12 cellular contexts compared by ENCODE assay signal in the genomic region with DNA sequence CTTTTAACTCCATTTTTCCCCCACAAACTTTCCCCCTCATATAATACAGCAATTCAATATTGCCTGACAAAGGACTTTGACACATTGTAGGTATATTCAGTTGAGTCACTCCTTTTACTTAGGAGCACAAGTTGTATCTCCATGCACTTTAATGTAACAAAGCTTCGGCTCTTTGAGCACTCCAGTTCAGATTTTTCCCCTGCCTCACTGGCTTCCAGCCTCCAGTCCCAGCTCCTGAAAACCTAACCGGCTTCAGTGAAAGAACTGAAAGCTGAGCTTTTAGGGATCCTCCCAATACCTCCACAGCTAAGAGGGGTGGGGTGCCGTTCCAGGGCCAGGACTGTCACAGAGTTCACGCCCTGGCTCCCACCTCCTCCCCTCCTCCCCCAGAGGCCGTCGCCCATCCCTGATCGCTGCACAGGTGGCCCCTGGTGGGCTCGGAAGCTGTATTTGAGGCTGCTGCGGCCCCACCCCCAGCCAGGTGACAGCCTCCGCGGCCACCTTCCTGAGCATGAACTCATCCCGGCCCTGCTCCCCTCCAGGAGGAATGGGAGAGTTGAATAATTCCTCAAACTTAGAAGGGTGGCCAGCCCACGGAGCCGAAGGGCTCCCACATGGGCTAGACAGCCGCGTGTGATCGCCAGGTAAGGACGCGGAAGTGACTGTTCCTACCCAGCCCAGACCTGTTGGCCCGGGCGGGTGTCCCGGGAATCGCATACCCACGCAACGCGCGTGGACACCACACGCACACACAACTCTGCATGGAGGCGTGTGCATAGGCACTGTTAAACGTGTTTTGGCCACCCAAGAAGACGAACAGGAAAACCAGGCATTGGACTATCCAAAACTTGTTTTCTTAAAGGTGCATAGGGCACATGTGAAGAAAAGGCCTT. TPM values are rescaled to one million over a fixed set of nuclear protein-coding genes. Genes with fewer than 3 reads are reported as not detected.
A peak's percentile ranks its signal among the peaks of the same experiment; 100 is the strongest.
DNase-seq lines count a peak whose midpoint lies in the region; ATAC-seq lines count a peak whose summit lies in the region.
"Had no signal": no experiment of that assay in that cellular context is flagged by ENCODE, and none has a peak within 500 bp of the region (broad histone marks: within the 10 kb centered on the region; RNA-seq: fewer than 3 reads in every experiment).

No MANE protein-coding gene starts in this region.

- POLR2A ChIA-PET in naive thymus-derived CD8-positive, alpha-beta T cell (lab: Charles Lee): no interaction called here

- peaks cover 24% of the 10 kb centered on the region for H3K27me3 ChIP-seq in CD4-positive, CD25-positive, alpha-beta regulatory T cell (ENCODE audit: control insufficient read depth, insufficient read depth, low read length)
- H3K27me3 ChIP-seq in HUES48 (ENCODE audit: control insufficient read depth, insufficient read depth, low read length) (peaks cover 61% of the 10 kb centered on the region), endocrine pancreas (ENCODE audit: control insufficient read depth, insufficient read depth, low read length) (no peaks in the 10 kb centered on the region)

- no peaks in the 10 kb centered on the region for H3K36me3 Mint-ChIP-seq in CD4-positive, CD25-positive, alpha-beta regulatory T cell
- peaks cover 0 to 8% (median 3%) of the 10 kb centered on the region in 3 donors for H3K36me3 Mint-ChIP-seq in naive thymus-derived CD8-positive, alpha-beta T cell

- no peak overlapping the region for H3K4me3 ChIP-seq in CD4-positive, CD25-positive, alpha-beta regulatory T cell (ENCODE audit: low read depth, low read length)
- H3K4me3 ChIP-seq in HUES48 (ENCODE audit: low read depth, low read length) (peak overlapping the region; percentile 75), endocrine pancreas (ENCODE audit: control insufficient read depth, insufficient read depth, low read length) (peak overlapping the region; percentile 62)

- H3K9me3 ChIP-seq in CD4-positive, CD25-positive, alpha-beta regulatory T cell (ENCODE audit: control insufficient read depth in 2 of 2, low read length in 2 of 2): no peaks in the 10 kb centered on the region
- H3K9me3 ChIP-seq in HUES48 (ENCODE audit: control insufficient read depth, insufficient read depth, low read length) (no peaks in the 10 kb centered on the region), endocrine pancreas (ENCODE audit: control insufficient read depth, low read length) (no peaks in the 10 kb centered on the region)

- no peaks in the 10 kb centered on the region for H3K4me1 ChIP-seq in CD4-positive, CD25-positive, alpha-beta regulatory T cell (ENCODE audit: control insufficient read depth, insufficient read depth, low read length, poor library complexity, severe bottlenecking)
- H3K4me1 ChIP-seq in HUES48 (ENCODE audit: control insufficient read depth, insufficient read depth, low read length) (0 out of 2 replicates have a peak, but pooled peaks cover 5% of the 10 kb centered on the region), endocrine pancreas (ENCODE audit: control insufficient read depth, insufficient read depth, low read length) (no peaks in the 10 kb centered on the region)

- DNase-seq in CD4-positive, CD25-positive, alpha-beta regulatory T cell: no peak
- no peak for DNase-seq in naive thymus-derived CD8-positive, alpha-beta T cell
- no peak for DNase-seq in germinal center (ENCODE audit: low spot score)
- no peak for DNase-seq in NCI-H510A treated with DMSO at 0.1 percent for 48 hours (lab: John Stamatoyannopoulos, UW)
- DNase-seq in activated CD8-positive, alpha-beta memory T cell treated with anti-CD3 and anti-CD28 coated beads for 24 hours: no peak
- DNase-seq: C1 segment of cervical spinal cord, hippocampal formation had no signal

- peaks cover 62% of the 10 kb centered on the region for H3K27me3 Mint-ChIP-seq in CD4-positive, CD25-positive, alpha-beta regulatory T cell
- peaks cover 36 to 85% (median 64%) of the 10 kb centered on the region in 5 donors for H3K27me3 Mint-ChIP-seq in naive thymus-derived CD8-positive, alpha-beta T cell

- H3K36me3 ChIP-seq in CD4-positive, CD25-positive, alpha-beta regulatory T cell (ENCODE audit: control insufficient read depth, insufficient read depth, low read length): no peaks in the 10 kb centered on the region
- no peaks in the 10 kb centered on the region for H3K36me3 ChIP-seq in HUES48 (ENCODE audit: control insufficient read depth, insufficient read depth, low read length)
- H3K36me3 ChIP-seq in endocrine pancreas (ENCODE audit: control insufficient read depth, insufficient read depth, low read length): no peaks in the 10 kb centered on the region

- peaks cover 0 to 18% (median 0%) of the 10 kb centered on the region in 4 donors for H3K4me1 Mint-ChIP-seq in CD4-positive, CD25-positive, alpha-beta regulatory T cell
- H3K4me1 Mint-ChIP-seq in naive thymus-derived CD8-positive, alpha-beta T cell: peaks cover 6 to 20% (median 17%) of the 10 kb centered on the region in 4 donors

- H3K27ac ChIP-seq in CD4-positive, CD25-positive, alpha-beta regulatory T cell (ENCODE audit: insufficient read depth, low read length, poor library complexity, severe bottlenecking): no peak overlapping the region
- no peak overlapping the region for H3K27ac ChIP-seq in HUES48 (ENCODE audit: low read depth, low read length)
- H3K27ac ChIP-seq: KMS-11 had no signal

- H3K4me3 Mint-ChIP-seq in CD4-positive, CD25-positive, alpha-beta regulatory T cell: peak overlapping the region in 3 of 4 donors; percentile 17 to 52 (median 32)
- H3K4me3 Mint-ChIP-seq in naive thymus-derived CD8-positive, alpha-beta T cell: peak overlapping the region; percentile 43 to 80 (median 62)

- no peak for ATAC-seq in CD4-positive, CD25-positive, alpha-beta regulatory T cell (ENCODE audit: low read depth in 2 of 2)
- ATAC-seq in naive thymus-derived CD8-positive, alpha-beta T cell: no peak
- ATAC-seq in HG03280 (IDR thresholded peaks at IDR 0.05; ENCODE audit: unreplicated experiment): no peak
- ATAC-seq: activated CD4-positive, CD25-positive, alpha-beta regulatory T cell treated with anti-CD3 and anti-CD28 coated beads, Interleukin-2, amount 50 U/mL, for 24 hours had no signal

- H3K27ac Mint-ChIP-seq in CD4-positive, CD25-positive, alpha-beta regulatory T cell: peak overlapping the region in 1 of 3 donors; percentile 69
- no peak overlapping the region for H3K27ac Mint-ChIP-seq in naive thymus-derived CD8-positive, alpha-beta T cell

- H3K9ac ChIP-seq in HUES48 (ENCODE audit: low read depth, low read length) (no peak overlapping the region), endocrine pancreas (ENCODE audit: control insufficient read depth, insufficient read depth, low read length) (peak overlapping the region; percentile 82)
- H3K9ac ChIP-seq: KMS-11 had no signal

- H3K9me3 Mint-ChIP-seq in CD4-positive, CD25-positive, alpha-beta regulatory T cell: peaks cover 0 to 4% (median 0%) of the 10 kb centered on the region in 7 donors
- no peaks in the 10 kb centered on the region for H3K9me3 Mint-ChIP-seq in naive thymus-derived CD8-positive, alpha-beta T cell

RNA-seq across cellular contexts. Expression of a gene that starts 1.8 kb away (rescaled TPM):
- not detected for total RNA-seq in CD4-positive, CD25-positive, alpha-beta regulatory T cell
- under 1 TPM in 2 of 4 donors, not detected in 2; 0.02 to 0.03 TPM for polyA plus RNA-seq in CD4-positive, CD25-positive, alpha-beta regulatory T cell
- total RNA-seq in naive thymus-derived CD8-positive, alpha-beta T cell: not detected
- polyA plus RNA-seq in naive thymus-derived CD8-positive, alpha-beta T cell: under 1 TPM in 1 of 3 donors, not detected in 2; 0.03 TPM
